Comparison of ENCODE assay signal across 1 cellular context in the genomic region with DNA sequence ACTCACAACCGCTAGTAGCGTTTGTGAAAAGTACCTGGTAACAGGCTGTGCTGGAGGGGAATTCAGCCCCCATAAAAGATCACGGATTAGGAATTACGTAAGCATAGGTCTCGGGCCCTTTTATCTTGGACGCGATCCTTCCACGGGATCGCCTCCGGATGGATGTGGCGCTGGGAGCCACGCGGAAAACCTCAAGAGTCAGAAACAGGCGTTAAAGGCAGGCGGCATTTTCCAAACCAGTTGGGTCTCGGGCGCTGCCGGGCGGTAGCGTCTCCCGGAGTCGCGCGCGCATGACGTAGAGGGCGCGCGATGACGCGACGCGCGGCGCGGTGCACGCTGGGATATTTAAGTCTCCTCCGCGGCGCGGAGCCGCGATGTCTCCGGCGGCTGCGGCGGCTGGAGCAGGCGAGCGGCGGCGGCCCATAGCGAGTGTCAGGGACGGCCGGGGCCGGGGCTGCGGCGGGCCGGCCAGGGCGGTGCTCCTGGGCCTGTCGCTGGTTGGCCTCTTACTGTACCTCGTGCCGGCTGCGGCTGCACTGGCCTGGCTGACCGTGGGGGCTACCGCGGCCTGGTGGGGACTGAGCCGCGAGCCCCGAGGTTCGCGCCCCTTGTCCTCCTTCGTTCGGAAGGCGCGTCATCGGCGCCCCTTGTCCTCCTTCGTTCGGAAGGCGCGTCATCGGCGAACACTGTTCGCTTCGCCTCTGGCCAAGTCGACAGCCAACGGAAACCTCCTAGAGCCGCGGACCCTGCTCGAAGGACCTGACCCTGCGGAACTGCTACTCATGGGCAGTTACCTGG.
TF ChIP-seq lines count a peak whose summit lies in the region.

Gene POM121, plus strand, starts transcription at position 348 of the 798 bp plus-strand sequence. Its CDS starts 27 bp downstream, at position 375.

TF ChIP-seq in HepG2, 621 proteins besides CTCF, POLR2A, EP300 and RAD21 (continued from another document and continues in another):
- TF ChIP-seq IRX3 (CRISPR knock-in tag; IDR thresholded peaks at IDR 0.05; ENCODE audit: borderline replicate concordance, low read depth) = no peak
- TF ChIP-seq, protein P1, sequence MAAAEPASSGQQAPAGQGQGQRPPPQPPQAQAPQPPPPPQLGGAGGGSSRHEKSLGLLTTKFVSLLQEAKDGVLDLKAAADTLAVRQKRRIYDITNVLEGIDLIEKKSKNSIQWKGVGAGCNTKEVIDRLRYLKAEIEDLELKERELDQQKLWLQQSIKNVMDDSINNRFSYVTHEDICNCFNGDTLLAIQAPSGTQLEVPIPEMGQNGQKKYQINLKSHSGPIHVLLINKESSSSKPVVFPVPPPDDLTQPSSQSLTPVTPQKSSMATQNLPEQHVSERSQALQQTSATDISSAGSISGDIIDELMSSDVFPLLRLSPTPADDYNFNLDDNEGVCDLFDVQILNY (CRISPR knock-in tag; conservative IDR thresholded peaks at IDR 0.05) = 0 out of 2 replicates have a peak, but pooled peaks have one; percentile 68
- peak; percentile 75 for TF ChIP-seq ZBTB38 (CRISPR knock-in tag; IDR thresholded peaks at IDR 0.05)
- no peak for TF ChIP-seq KLF11 (CRISPR knock-in tag; IDR thresholded peaks at IDR 0.05)
- no peak for TF ChIP-seq STAT6 (CRISPR knock-in tag; IDR thresholded peaks at IDR 0.05; ENCODE audit: borderline replicate concordance)
- TF ChIP-seq AKAP8 (CRISPR knock-in tag; IDR thresholded peaks at IDR 0.05) = peak; percentile 76
- peak; percentile 86 for TF ChIP-seq POLR2G (IDR thresholded peaks at IDR 0.05; ENCODE audit: low read depth, low read length)
- TF ChIP-seq MEIS2 (CRISPR knock-in tag; IDR thresholded peaks at IDR 0.05) = peak; percentile 38; the same call in 1 of the 2 replicates
- TF ChIP-seq SIN3A (IDR thresholded peaks at IDR 0.05; ENCODE audit: borderline replicate concordance, low read depth, low read length) = peak; percentile 73; the same call in 1 of the 2 replicates
- TF ChIP-seq NFE2 (CRISPR knock-in tag; IDR thresholded peaks at IDR 0.05) = no peak
- peak; percentile 83 for TF ChIP-seq YEATS4 (CRISPR knock-in tag; IDR thresholded peaks at IDR 0.05; ENCODE audit: borderline replicate concordance)
- TF ChIP-seq ZMYM3 (CRISPR knock-in tag; IDR thresholded peaks at IDR 0.05) = no peak
- TF ChIP-seq TFAP4 (IDR thresholded peaks at IDR 0.05; ENCODE audit: borderline replicate concordance, low read depth) = peak; percentile 20; the same call in 1 of the 2 replicates
- no peak for TF ChIP-seq ZBTB40 (IDR thresholded peaks at IDR 0.05)
- TF ChIP-seq ZBTB40 (CRISPR knock-in tag; IDR thresholded peaks at IDR 0.05) = peak; percentile 50; the same call in 1 of the 2 replicates
- TF ChIP-seq YY1 (IDR thresholded peaks at IDR 0.05; ENCODE audit: insufficient read depth, insufficient replicate concordance, low read depth, low read length) = peak; percentile 57
- TF ChIP-seq KDM2A (CRISPR knock-in tag; IDR thresholded peaks at IDR 0.05; ENCODE audit: borderline replicate concordance, low read depth) = peak; percentile 100
- TF ChIP-seq, protein P2, sequence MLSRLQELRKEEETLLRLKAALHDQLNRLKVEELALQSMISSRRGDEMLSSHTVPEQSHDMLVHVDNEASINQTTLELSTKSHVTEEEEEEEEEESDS (CRISPR knock-in tag; IDR thresholded peaks at IDR 0.05; ENCODE audit: borderline replicate concordance) = no peak
- peak; percentile 85 for TF ChIP-seq MXD3 (CRISPR knock-in tag; IDR thresholded peaks at IDR 0.05)
- TF ChIP-seq HMGXB4 (CRISPR knock-in tag; IDR thresholded peaks at IDR 0.05; ENCODE audit: borderline replicate concordance in 1 of 2, low read depth in 1 of 2) = peak; percentile 32 to 58; a peak in 2 of 4 replicates
- peak; percentile 61 for TF ChIP-seq ZNF331 (CRISPR knock-in tag; IDR thresholded peaks at IDR 0.05)
- TF ChIP-seq, protein P3, sequence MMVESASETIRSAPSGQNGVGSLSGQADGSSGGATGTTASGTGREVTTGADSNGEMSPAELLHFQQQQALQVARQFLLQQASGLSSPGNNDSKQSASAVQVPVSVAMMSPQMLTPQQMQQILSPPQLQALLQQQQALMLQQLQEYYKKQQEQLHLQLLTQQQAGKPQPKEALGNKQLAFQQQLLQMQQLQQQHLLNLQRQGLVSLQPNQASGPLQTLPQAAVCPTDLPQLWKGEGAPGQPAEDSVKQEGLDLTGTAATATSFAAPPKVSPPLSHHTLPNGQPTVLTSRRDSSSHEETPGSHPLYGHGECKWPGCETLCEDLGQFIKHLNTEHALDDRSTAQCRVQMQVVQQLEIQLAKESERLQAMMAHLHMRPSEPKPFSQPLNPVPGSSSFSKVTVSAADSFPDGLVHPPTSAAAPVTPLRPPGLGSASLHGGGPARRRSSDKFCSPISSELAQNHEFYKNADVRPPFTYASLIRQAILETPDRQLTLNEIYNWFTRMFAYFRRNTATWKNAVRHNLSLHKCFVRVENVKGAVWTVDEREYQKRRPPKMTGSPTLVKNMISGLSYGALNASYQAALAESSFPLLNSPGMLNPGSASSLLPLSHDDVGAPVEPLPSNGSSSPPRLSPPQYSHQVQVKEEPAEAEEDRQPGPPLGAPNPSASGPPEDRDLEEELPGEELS (CRISPR knock-in tag; IDR thresholded peaks at IDR 0.05) = no peak
- TF ChIP-seq KAT8 (CRISPR knock-in tag; IDR thresholded peaks at IDR 0.05) = peak; percentile 96
- peak; percentile 63 for TF ChIP-seq HDAC2 (CRISPR knock-in tag; IDR thresholded peaks at IDR 0.05)
- peak; percentile 44; the same call in 1 of the 2 replicates for TF ChIP-seq ZKSCAN8 (CRISPR knock-in tag; IDR thresholded peaks at IDR 0.05; ENCODE audit: borderline replicate concordance)
- TF ChIP-seq ZNF574 (CRISPR knock-in tag; IDR thresholded peaks at IDR 0.05) = peak; percentile 87
- TF ChIP-seq ZNF335 (CRISPR knock-in tag; IDR thresholded peaks at IDR 0.05) = 0 out of 2 replicates have a peak, but pooled peaks have one; percentile 32
- TF ChIP-seq JUND (CRISPR knock-in tag; IDR thresholded peaks at IDR 0.05) = 0 out of 2 replicates have a peak, but pooled peaks have one; percentile 17
- peak; percentile 68 for TF ChIP-seq ZNF501 (CRISPR knock-in tag; IDR thresholded peaks at IDR 0.05)
- TF ChIP-seq IRF2 (CRISPR knock-in tag; IDR thresholded peaks at IDR 0.05) = peak; percentile 84
